Comparison of ENCODE assay signal across 22 cellular contexts in the genomic region with DNA sequence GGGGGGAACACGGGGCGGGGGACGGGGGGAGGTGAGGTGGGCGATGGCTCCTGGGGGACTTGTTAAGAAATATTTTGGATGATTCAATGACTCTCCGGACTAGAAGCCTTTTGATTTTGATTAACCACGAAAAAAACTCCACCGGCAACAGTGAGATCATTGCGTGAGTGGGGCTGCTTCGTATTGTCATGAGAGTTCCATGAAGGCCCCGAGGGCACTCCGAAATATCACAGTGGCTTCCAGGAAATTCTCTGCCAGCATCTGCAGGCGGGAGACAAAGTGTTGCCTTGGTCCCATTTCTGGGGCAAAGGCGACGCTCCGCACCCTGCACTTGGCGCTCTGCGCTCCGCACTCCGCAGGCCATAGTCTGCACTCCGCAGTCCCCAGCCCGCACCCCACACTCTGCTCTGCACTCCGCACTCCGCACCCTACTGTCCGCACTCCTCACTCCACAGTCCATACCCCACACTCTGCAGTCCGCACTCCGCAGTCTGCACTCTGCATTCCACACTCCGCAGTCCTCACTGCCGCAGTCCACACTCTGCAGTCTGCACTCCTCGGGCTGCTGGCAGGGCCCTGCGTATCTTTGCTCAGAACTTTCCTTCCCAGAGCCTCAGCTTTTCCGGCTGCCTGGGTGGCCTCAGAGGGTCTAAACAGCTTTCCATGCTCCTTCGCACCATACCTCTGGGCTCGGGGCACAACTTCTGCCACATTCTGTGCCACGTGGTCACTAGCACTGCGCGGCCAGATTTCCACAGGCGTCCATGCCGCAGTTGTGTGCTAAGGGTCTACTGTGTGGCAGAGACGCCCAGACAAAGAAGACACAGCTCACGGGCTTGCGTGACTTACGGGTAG.
DNase-seq lines count a peak whose midpoint lies in the region; ATAC-seq and TF ChIP-seq lines count a peak whose summit lies in the region.
"Had no signal": no experiment of that assay in that cellular context is flagged by ENCODE, and none has a peak within 500 bp of the region (broad histone marks: within the 10 kb centered on the region; RNA-seq: fewer than 3 reads in every experiment).

No MANE protein-coding gene starts in this region.

- CTCF ChIA-PET in naive thymus-derived CD4-positive, alpha-beta T cell (lab: Charles Lee), result no interaction called here

- no peak for TF ChIP-seq CTCF in chondrocyte (IDR thresholded peaks at IDR 0.05)
- no peak for TF ChIP-seq CTCF in upper lobe of left lung (IDR thresholded peaks at IDR 0.05)

- H3K36me3 ChIP-seq in naive thymus-derived CD4-positive, alpha-beta T cell (ENCODE audit: control insufficient read depth in 2 of 3, insufficient read depth in 3 of 3, low read length in 3 of 3), result no peaks in the 10 kb centered on the region
- H3K36me3 ChIP-seq in upper lobe of left lung, result no peaks in the 10 kb centered on the region

- H3K4me3 ChIP-seq in naive thymus-derived CD4-positive, alpha-beta T cell (ENCODE audit: low read length), result no peak overlapping the region
- no peak overlapping the region for H3K4me3 ChIP-seq in upper lobe of left lung

- POLR2A ChIA-PET in naive thymus-derived CD4-positive, alpha-beta T cell (lab: Charles Lee), result no interaction called here

- WGBS in upper lobe of left lung, 2 donors, result 88 to 92% methylated on average over 39 to 42 of the region's 42 CpGs

- H3K27ac ChIP-seq in naive thymus-derived CD4-positive, alpha-beta T cell (ENCODE audit: low read depth, low read length), result no peak overlapping the region
- peak overlapping the region in 1 of 4 donors; percentile 74 for H3K27ac ChIP-seq in upper lobe of left lung
- H3K27ac ChIP-seq: VCaP had no signal

- ATAC-seq in activated T-cell treated with anti-CD3 and anti-CD28 coated beads, Interleukin-2, amount 50 U/mL, for 4 hours, result no peak
- ATAC-seq in naive thymus-derived CD4-positive, alpha-beta T cell, result peak; percentile 14
- no peak for ATAC-seq in upper lobe of left lung (ENCODE audit: low FRiP score in 2 of 2)
- no peak for ATAC-seq in HG03439 (IDR thresholded peaks at IDR 0.05; ENCODE audit: unreplicated experiment)
- ATAC-seq: activated T-helper 17 cell treated with anti-CD3 and anti-CD28 coated beads, Interleukin-2, amount 50 U/mL, for 72 hours; natural killer cell treated with Interleukin-12 subunit alpha and Interleukin-12 subunit beta and Interleukin-15 and Interleukin-18, amount 100 ng/mL, for 72 hours had no signal

- H3K9me3 Mint-ChIP-seq in activated T-cell treated with anti-CD3 and anti-CD28 coated beads, Interleukin-2, amount 50 U/mL, for 24 hours, result peaks cover 2% of the 10 kb centered on the region
- no peaks in the 10 kb centered on the region for H3K9me3 Mint-ChIP-seq in activated T-cell treated with anti-CD3 and anti-CD28 coated beads, Interleukin-2, amount 50 U/mL, for 4 hours
- H3K9me3 Mint-ChIP-seq in chondrocyte (ENCODE audit: low read depth), result no peaks in the 10 kb centered on the region
- H3K9me3 Mint-ChIP-seq in naive thymus-derived CD4-positive, alpha-beta T cell, result peaks cover 0 to 3% (median 0%) of the 10 kb centered on the region in 11 donors
- H3K9me3 Mint-ChIP-seq: activated naive CD8-positive, alpha-beta T cell treated with anti-CD3 and anti-CD28 coated beads for 36 hours; activated T-helper 17 cell treated with anti-CD3 and anti-CD28 coated beads, Interleukin-2, amount 50 U/mL, for 72 hours; central memory CD8-positive, alpha-beta T cell; natural killer cell treated with Interleukin-12 subunit alpha and Interleukin-12 subunit beta and Interleukin-15 and Interleukin-18, amount 100 ng/mL, for 72 hours had no signal

- H3K9me3 ChIP-seq in naive thymus-derived CD4-positive, alpha-beta T cell (ENCODE audit: control insufficient read depth in 2 of 3, low read length in 3 of 3), result no peaks in the 10 kb centered on the region
- H3K9me3 ChIP-seq in upper lobe of left lung, result no peaks in the 10 kb centered on the region

- no peaks in the 10 kb centered on the region for H3K36me3 Mint-ChIP-seq in activated T-cell treated with anti-CD3 and anti-CD28 coated beads, Interleukin-2, amount 50 U/mL, for 24 hours (ENCODE audit: low read depth)
- no peaks in the 10 kb centered on the region for H3K36me3 Mint-ChIP-seq in activated T-cell treated with anti-CD3 and anti-CD28 coated beads, Interleukin-2, amount 50 U/mL, for 4 hours (ENCODE audit: insufficient read depth)
- H3K36me3 Mint-ChIP-seq in chondrocyte (ENCODE audit: low read depth), result no peaks in the 10 kb centered on the region
- H3K36me3 Mint-ChIP-seq in naive thymus-derived CD4-positive, alpha-beta T cell, result no peaks in the 10 kb centered on the region
- H3K36me3 Mint-ChIP-seq: activated naive CD8-positive, alpha-beta T cell treated with anti-CD3 and anti-CD28 coated beads for 36 hours; natural killer cell treated with Interleukin-12 subunit alpha and Interleukin-12 subunit beta and Interleukin-15 and Interleukin-18, amount 100 ng/mL, for 72 hours had no signal

- peaks cover 25% of the 10 kb centered on the region for H3K4me1 Mint-ChIP-seq in activated T-cell treated with anti-CD3 and anti-CD28 coated beads, Interleukin-2, amount 50 U/mL, for 24 hours (ENCODE audit: low read depth)
- peaks cover 24% of the 10 kb centered on the region for H3K4me1 Mint-ChIP-seq in activated T-cell treated with anti-CD3 and anti-CD28 coated beads, Interleukin-2, amount 50 U/mL, for 4 hours (ENCODE audit: low read depth)
- peaks cover 27% of the 10 kb centered on the region for H3K4me1 Mint-ChIP-seq in chondrocyte (ENCODE audit: low read depth)
- H3K4me1 Mint-ChIP-seq in naive thymus-derived CD4-positive, alpha-beta T cell, result peaks cover 0 to 13% (median 9%) of the 10 kb centered on the region in 7 donors

- DNase-seq in activated T-cell treated with anti-CD3 and anti-CD28 coated beads, Interleukin-2, amount 50 U/mL, for 24 hours, result peak; percentile 23
- no peak for DNase-seq in activated T-cell treated with anti-CD3 and anti-CD28 coated beads, Interleukin-2, amount 50 U/mL, for 4 hours
- peak; percentile 81 for DNase-seq in chondrocyte (ENCODE audit: low spot score)
- DNase-seq in naive thymus-derived CD4-positive, alpha-beta T cell, result no peak
- DNase-seq in upper lobe of left lung, result peak; percentile 16 to 52
- DNase-seq in LoVo (ENCODE audit: low spot score), result no peak
- no peak for DNase-seq in C1 segment of cervical spinal cord (lab: John Stamatoyannopoulos, UW)
- DNase-seq: activated CD4-positive, alpha-beta T cell treated with anti-CD3 and anti-CD28 coated beads, Interleukin-2, amount 50 U/mL, for 1 hour; activated naive CD8-positive, alpha-beta T cell treated with anti-CD3 and anti-CD28 coated beads for 36 hours; AML-193; DMS53; effector CD4-positive, alpha-beta T cell; foreskin melanocyte; GF-D8; left ventricle myocardium superior; NCI-H1105 treated with DMSO at 0.1 percent for 48 hours; NCI-H2227 treated with DMSO at 0.1 percent for 48 hours had no signal

- H3K27ac Mint-ChIP-seq in activated T-cell treated with anti-CD3 and anti-CD28 coated beads, Interleukin-2, amount 50 U/mL, for 24 hours, result no peak overlapping the region
- peak overlapping the region; percentile 54 for H3K27ac Mint-ChIP-seq in chondrocyte (ENCODE audit: unreplicated experiment)
- no peak overlapping the region for H3K27ac Mint-ChIP-seq in naive thymus-derived CD4-positive, alpha-beta T cell
- H3K27ac Mint-ChIP-seq: activated naive CD8-positive, alpha-beta T cell treated with anti-CD3 and anti-CD28 coated beads for 36 hours; activated T-helper 17 cell treated with anti-CD3 and anti-CD28 coated beads, Interleukin-2, amount 50 U/mL, for 72 hours; natural killer cell treated with Interleukin-12 subunit alpha and Interleukin-12 subunit beta and Interleukin-15 and Interleukin-18, amount 100 ng/mL, for 72 hours had no signal

- peaks cover 63% of the 10 kb centered on the region for H3K27me3 Mint-ChIP-seq in activated T-cell treated with anti-CD3 and anti-CD28 coated beads, Interleukin-2, amount 50 U/mL, for 24 hours
- peaks cover 36% of the 10 kb centered on the region for H3K27me3 Mint-ChIP-seq in activated T-cell treated with anti-CD3 and anti-CD28 coated beads, Interleukin-2, amount 50 U/mL, for 4 hours (ENCODE audit: low read depth)
- no peaks in the 10 kb centered on the region for H3K27me3 Mint-ChIP-seq in chondrocyte (ENCODE audit: low read depth)
- H3K27me3 Mint-ChIP-seq in naive thymus-derived CD4-positive, alpha-beta T cell, result peaks cover 4 to 26% (median 6%) of the 10 kb centered on the region in 5 donors

- TF ChIP-seq POLR2A in upper lobe of left lung (IDR thresholded peaks at IDR 0.05), result no peak

- H3K27me3 ChIP-seq in naive thymus-derived CD4-positive, alpha-beta T cell (ENCODE audit: control insufficient read depth in 2 of 2, insufficient read depth in 2 of 2, low read length in 2 of 2), result no peaks in the 10 kb centered on the region
- H3K27me3 ChIP-seq in upper lobe of left lung, result no peaks in the 10 kb centered on the region

- no peaks in the 10 kb centered on the region for H3K4me1 ChIP-seq in naive thymus-derived CD4-positive, alpha-beta T cell (ENCODE audit: control insufficient read depth in 2 of 2, insufficient read depth in 2 of 2, low read length in 2 of 2)
- H3K4me1 ChIP-seq in upper lobe of left lung, result peaks cover 25 to 38% (median 31%) of the 10 kb centered on the region in 4 donors

- no peak for TF ChIP-seq EP300 in upper lobe of left lung (IDR thresholded peaks at IDR 0.05)

- intact Hi-C loops in naive thymus-derived CD4-positive, alpha-beta T cell (cut with micrococcal nuclease), result no loop called here

- no peak overlapping the region for H3K4me3 Mint-ChIP-seq in activated T-cell treated with anti-CD3 and anti-CD28 coated beads, Interleukin-2, amount 50 U/mL, for 24 hours
- H3K4me3 Mint-ChIP-seq in activated T-cell treated with anti-CD3 and anti-CD28 coated beads, Interleukin-2, amount 50 U/mL, for 4 hours, result no peak overlapping the region
- H3K4me3 Mint-ChIP-seq in chondrocyte (ENCODE audit: unreplicated experiment), result no peak overlapping the region
- H3K4me3 Mint-ChIP-seq in naive thymus-derived CD4-positive, alpha-beta T cell, result no peak overlapping the region
- H3K4me3 Mint-ChIP-seq: activated naive CD8-positive, alpha-beta T cell treated with anti-CD3 and anti-CD28 coated beads for 36 hours; activated T-helper 17 cell treated with anti-CD3 and anti-CD28 coated beads, Interleukin-2, amount 50 U/mL, for 72 hours; central memory CD8-positive, alpha-beta T cell; natural killer cell treated with Interleukin-12 subunit alpha and Interleukin-12 subunit beta and Interleukin-15 and Interleukin-18, amount 100 ng/mL, for 72 hours had no signal

Comparison
In these comparisons a context has a peak if more than half of its experiments do, and no peak if none do; other contexts are left out.
1. DNase-seq: peak in activated T-cell treated with anti-CD3 and anti-CD28 coated beads, Interleukin-2, amount 50 U/mL, for 24 hours (single experiment), chondrocyte (single experiment) and upper lobe of left lung (2 of 2); none in activated T-cell treated with anti-CD3 and anti-CD28 coated beads, Interleukin-2, amount 50 U/mL, for 4 hours (single experiment), naive thymus-derived CD4-positive, alpha-beta T cell (0 of 9), LoVo (single experiment) and C1 segment of cervical spinal cord (0 of 14).